ENCODE assay signal across 18 cellular contexts in the genomic region with DNA sequence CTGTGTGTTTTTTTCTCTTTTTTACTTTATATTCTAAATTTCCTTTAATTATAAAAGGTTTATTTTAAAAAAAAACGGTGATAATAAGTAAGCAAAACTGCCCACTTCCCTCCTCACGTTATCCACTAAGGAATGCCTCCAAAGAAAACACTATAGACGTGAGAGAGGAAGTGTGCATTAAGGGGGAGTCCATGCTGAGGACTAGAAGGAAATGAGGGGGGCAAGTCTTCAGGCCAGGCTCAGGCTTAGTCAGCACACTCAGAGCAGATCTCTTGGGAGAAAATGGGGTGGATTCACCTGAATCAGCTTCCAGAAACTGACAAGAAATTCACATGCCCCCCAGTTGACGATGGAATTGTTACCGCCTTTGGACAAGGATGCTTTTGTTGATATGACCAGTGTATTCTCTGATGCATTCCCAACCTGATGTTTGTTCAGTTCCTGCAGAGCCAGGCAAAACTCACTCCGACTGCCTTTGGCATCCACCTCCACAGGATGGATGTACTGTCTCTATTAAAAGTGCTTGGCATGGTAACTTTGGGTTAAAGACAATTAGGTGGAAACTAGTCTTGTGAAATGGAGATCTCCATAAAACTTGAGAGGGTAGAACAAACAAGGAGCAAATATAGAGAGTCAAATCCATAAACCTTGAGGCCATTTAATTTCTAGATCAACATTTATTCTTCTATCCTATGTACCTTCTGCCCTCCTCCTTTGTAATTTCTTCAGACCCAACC.
A peak's percentile ranks its signal among the peaks of the same experiment; 100 is the strongest.
DNase-seq lines count a peak whose midpoint lies in the region; ATAC-seq and TF ChIP-seq lines count a peak whose summit lies in the region.
"Had no signal": no experiment of that assay in that cellular context is flagged by ENCODE, and none has a peak within 500 bp of the region (broad histone marks: within the 10 kb centered on the region; RNA-seq: fewer than 3 reads in every experiment).

No MANE protein-coding gene starts in this region.

- DNase-seq in Karpas-422 (peak; percentile 26), esophagus muscularis mucosa (ENCODE audit: extremely low spot score) (peak; percentile 31), prostate gland (ENCODE audit: low spot score) (peak; percentile 48), islet precursor cell (no peak), NOMO-1 (lab: John Stamatoyannopoulos, UW; ENCODE audit: unreplicated experiment in 2 of 2) (no peak), left lobe of liver (ENCODE audit: low spot score) (no peak)
- DNase-seq: Caco-2; CD4-positive, CD25-positive, alpha-beta regulatory T cell; CD8-positive, alpha-beta T cell; DMS153; DND-41; H9 had no signal

- WGBS in esophagus muscularis mucosa, result 55% methylated on average over 6 of the region's 6 CpGs
- 44% methylated on average over 6 of the region's 6 CpGs for WGBS in prostate gland

- H3K4me2 ChIP-seq in Karpas-422 (ENCODE audit: low read depth, low read length, poor library complexity, severe bottlenecking), result peak overlapping the region; percentile 60
- H3K4me2 ChIP-seq: BLaER1, GM23338 had no signal

- no peak overlapping the region for H2AFZ ChIP-seq in Karpas-422 (ENCODE audit: low read length)
- H2AFZ ChIP-seq: GM23338 had no signal

- no peak overlapping the region for H3K9ac ChIP-seq in Karpas-422 (ENCODE audit: low read length)
- H3K9ac ChIP-seq: BLaER1 had no signal

- no peaks in the 10 kb centered on the region for H3K27me3 ChIP-seq in Karpas-422 (ENCODE audit: low read length)
- H3K27me3 ChIP-seq in esophagus muscularis mucosa, result no peaks in the 10 kb centered on the region
- H3K27me3 ChIP-seq in prostate gland (replicated peaks; ENCODE audit: insufficient read depth), result no peaks in the 10 kb centered on the region
- H3K27me3 ChIP-seq: BLaER1 had no signal

- H3K36me3 ChIP-seq in Karpas-422 (ENCODE audit: insufficient read depth, low read length), result 0 out of 2 replicates have a peak, but pooled peaks cover 2% of the 10 kb centered on the region
- H3K36me3 ChIP-seq in esophagus muscularis mucosa, result no peaks in the 10 kb centered on the region
- H3K36me3 ChIP-seq in prostate gland, result no peaks in the 10 kb centered on the region
- H3K36me3 ChIP-seq: BLaER1 had no signal

- intact Hi-C loops in esophagus muscularis mucosa (cut with DNase I), result no loop called here
- intact Hi-C loops in prostate gland (cut with DNase I), result no loop called here

- TF ChIP-seq EP300 in esophagus muscularis mucosa (IDR thresholded peaks at IDR 0.05), result no peak

- H3K4me1 ChIP-seq in Karpas-422 (ENCODE audit: low read length) (peaks cover 48% of the 10 kb centered on the region), esophagus muscularis mucosa (no peaks in the 10 kb centered on the region), prostate gland (replicated peaks) (no peaks in the 10 kb centered on the region)

- TF ChIP-seq POLR2A in esophagus muscularis mucosa (IDR thresholded peaks at IDR 0.05; ENCODE audit: low read depth), result no peak
- TF ChIP-seq POLR2A in prostate gland (IDR thresholded peaks at IDR 0.05), result no peak

- H3K9me2 ChIP-seq in Karpas-422 (replicated peaks; ENCODE audit: insufficient read depth, low read length), result no peaks in the 10 kb centered on the region

- TF ChIP-seq CTCF in VCaP (conservative IDR thresholded peaks at IDR 0.05) (no peak), esophagus muscularis mucosa (IDR thresholded peaks at IDR 0.05) (no peak), prostate gland (IDR thresholded peaks at IDR 0.05) (no peak)

- ATAC-seq in left lobe of liver (no peak), GM18870 (IDR thresholded peaks at IDR 0.05; ENCODE audit: unreplicated experiment) (no peak)
- ATAC-seq: CD8-positive, alpha-beta T cell; GM23338; HCT116 had no signal

- H3K9me3 ChIP-seq in Karpas-422 (ENCODE audit: low read length) (no peaks in the 10 kb centered on the region), esophagus muscularis mucosa (no peaks in the 10 kb centered on the region), prostate gland (no peaks in the 10 kb centered on the region)
- H3K9me3 ChIP-seq: BLaER1, Caco-2 had no signal

- no peaks in the 10 kb centered on the region for H4K20me1 ChIP-seq in Karpas-422 (ENCODE audit: insufficient read depth, low read depth, low read length)
- H4K20me1 ChIP-seq: BLaER1 had no signal

- H3K79me2 ChIP-seq in Karpas-422 (ENCODE audit: low read length), result peaks cover 36% of the 10 kb centered on the region

- peak overlapping the region; percentile 82 for H3K27ac ChIP-seq in Karpas-422 (ENCODE audit: low read length)
- peak overlapping the region; percentile 48; the same call in 1 of the 2 replicates for H3K27ac ChIP-seq in VCaP
- H3K27ac ChIP-seq in esophagus muscularis mucosa (replicated peaks in 1 of 4), result no peak overlapping the region
- H3K27ac ChIP-seq in prostate gland, result no peak overlapping the region
- H3K27ac ChIP-seq: BLaER1, C4-2B had no signal

- H3K4me3 ChIP-seq in Karpas-422 (ENCODE audit: low read length) (no peak overlapping the region), esophagus muscularis mucosa (no peak overlapping the region), prostate gland (no peak overlapping the region)
- H3K4me3 ChIP-seq: BLaER1, GM23338 had no signal

Comparison
In these comparisons a context has a peak if more than half of its experiments do, and no peak if none do; other contexts are left out.
1. DNase-seq: peak in Karpas-422 (single experiment), esophagus muscularis mucosa (single experiment) and prostate gland (single experiment); none in islet precursor cell (single experiment), NOMO-1 (0 of 2) and left lobe of liver (single experiment).
2. H3K27ac ChIP-seq: peak in Karpas-422 (single experiment) and VCaP (single experiment); none in esophagus muscularis mucosa (0 of 4) and prostate gland (0 of 2).